Comparison of ENCODE assay signal across 8 cellular contexts in genomic region chr4:39044364-39044946, GRCh38.
A peak's percentile ranks its signal among the peaks of the same experiment; 100 is the strongest.
DNase-seq lines count a peak whose midpoint lies in the region; ATAC-seq lines count a peak whose summit lies in the region.

No MANE protein-coding gene starts in this region.

- ATAC-seq in GM18520 (IDR thresholded peaks at IDR 0.05; ENCODE audit: unreplicated experiment), result peak; percentile 58
- ATAC-seq in HG03045 (IDR thresholded peaks at IDR 0.05; ENCODE audit: unreplicated experiment), result peak; percentile 75

- DNase-seq in 8988T (peak; percentile 50), NCI-H345 (lab: John Stamatoyannopoulos, UW) (peak; percentile 57), islet precursor cell (peak; percentile 99)
- peak; percentile 83 for DNase-seq in activated CD4-positive, CD25-positive, alpha-beta regulatory T cell treated with anti-CD3 and anti-CD28 coated beads, Interleukin-2, amount 50 U/mL, for 16 hours (ENCODE audit: low read depth, low spot score)
- peak; percentile 92 for DNase-seq in central memory CD4-positive, alpha-beta T cell
- peak; percentile 96 for DNase-seq in stimulated activated CD4-positive, alpha-beta T cell treated with anti-CD3 and anti-CD28 coated beads, Interleukin-12 subunit alpha, Interleukin-12 subunit beta, amount 100 ng/mL, for 4 hours

Comparison
In these comparisons a context has a peak if more than half of its experiments do, and no peak if none do; other contexts are left out.
1. Peak in every context shown above with its lines: DNase-seq and ATAC-seq.